In genomic region chr1:28147264-28148094, GRCh38 we compare ENCODE assay signal across 14 cellular contexts. TPM values are rescaled to one million over a fixed set of nuclear protein-coding genes. Genes with fewer than 3 reads are reported as not detected.
DNase-seq lines count a peak whose midpoint lies in the region; ATAC-seq and TF ChIP-seq lines count a peak whose summit lies in the region.
"Had no signal": no experiment of that assay in that cellular context is flagged by ENCODE, and none has a peak within 500 bp of the region (broad histone marks: within the 10 kb centered on the region; RNA-seq: fewer than 3 reads in every experiment).

No MANE protein-coding gene starts in this region.

- H3K4me1 ChIP-seq in OCI-LY3 (ENCODE audit: low read length) (peaks cover 43% of the 10 kb centered on the region), osteoblast (ENCODE audit: insufficient read depth, low read length) (no peaks in the 10 kb centered on the region)

- peak overlapping the region; percentile 70; the same call in 1 of the 2 replicates for H2AFZ ChIP-seq in OCI-LY3 (ENCODE audit: low read depth, low read length)
- H2AFZ ChIP-seq in osteoblast (ENCODE audit: low read length), result no peak overlapping the region

- peak overlapping the region; percentile 84 for H3K4me2 ChIP-seq in OCI-LY3 (ENCODE audit: low read length)
- H3K4me2 ChIP-seq in osteoblast (ENCODE audit: insufficient read depth, low read length), result no peak overlapping the region

- no peaks in the 10 kb centered on the region for H3K79me2 ChIP-seq in OCI-LY3 (ENCODE audit: low read length)
- H3K79me2 ChIP-seq in osteoblast (ENCODE audit: insufficient read depth, low read length), result no peaks in the 10 kb centered on the region

- DNase-seq in GM19238 (ENCODE audit: insufficient read length, low spot score) (peak; percentile 19), osteoblast (ENCODE audit: insufficient read length, low spot score, missing footprints) (peak; percentile 49), NCI-H146 (lab: John Stamatoyannopoulos, UW) (no peak), nucleus accumbens (lab: John Stamatoyannopoulos, UW) (no peak)
- DNase-seq: activated naive CD4-positive, alpha-beta T cell; DMS79 treated with DMSO at 0.1 percent for 48 hours; foreskin keratinocyte; NCI-H1436 treated with DMSO at 0.1 percent for 48 hours; right cardiac atrium; trophoblast cell had no signal

- H3K4me3 ChIP-seq in OCI-LY3 (ENCODE audit: low read length), result peak overlapping the region; percentile 61
- H3K4me3 ChIP-seq in osteoblast (ENCODE audit: insufficient read depth, low read length), result no peak overlapping the region

- peaks cover 6% of the 10 kb centered on the region for H3K27me3 ChIP-seq in OCI-LY3 (ENCODE audit: low read depth, low read length)
- H3K27me3 ChIP-seq in osteoblast (ENCODE audit: insufficient read depth, low read length), result no peaks in the 10 kb centered on the region
- H3K27me3 ChIP-seq: foreskin keratinocyte had no signal

- no peak for TF ChIP-seq CTCF in OCI-LY3 (IDR thresholded peaks at IDR 0.05; ENCODE audit: low read depth, low read length)
- TF ChIP-seq CTCF in osteoblast (IDR thresholded peaks at IDR 0.05; ENCODE audit: extremely low read depth, low read depth, low read length), result no peak

- H3K9me3 ChIP-seq in OCI-LY3 (ENCODE audit: insufficient read depth, low read length) (no peaks in the 10 kb centered on the region; the same call in 1 of the 2 replicates), osteoblast (ENCODE audit: low read depth, low read length) (no peaks in the 10 kb centered on the region)

- H3K9ac ChIP-seq in OCI-LY3 (ENCODE audit: low read length), result peak overlapping the region; percentile 36; the same call in 1 of the 2 replicates

- H3K36me3 ChIP-seq in OCI-LY3 (replicated peaks; ENCODE audit: low read depth, low read length) (no peaks in the 10 kb centered on the region), osteoblast (ENCODE audit: insufficient read depth, low read length) (no peaks in the 10 kb centered on the region)

- H3K27ac ChIP-seq in OCI-LY3 (ENCODE audit: low read length), result peak overlapping the region; percentile 44
- H3K27ac ChIP-seq in osteoblast (ENCODE audit: low read depth, low read length), result no peak overlapping the region
- H3K27ac ChIP-seq: foreskin keratinocyte had no signal

- peak; percentile 22 for ATAC-seq in HG02840 (IDR thresholded peaks at IDR 0.05; ENCODE audit: low FRiP score, unreplicated experiment)
- no peak for ATAC-seq in activated CD4-positive, CD25-positive, alpha-beta regulatory T cell treated with anti-CD3 and anti-CD28 coated beads, Interleukin-2, amount 50 U/mL, for 24 hours
- no peak for ATAC-seq in GM19467 (IDR thresholded peaks at IDR 0.05; ENCODE audit: unreplicated experiment)
- ATAC-seq: foreskin keratinocyte, right cardiac atrium had no signal

- H4K20me1 ChIP-seq in OCI-LY3 (ENCODE audit: insufficient read depth, low read length), result no peaks in the 10 kb centered on the region
- no peaks in the 10 kb centered on the region for H4K20me1 ChIP-seq in osteoblast (ENCODE audit: insufficient read depth, low read length)

RNA-seq across cellular contexts. Expression of gene PTAFR, which starts 29.0 kb away (rescaled TPM):
- total RNA-seq in osteoblast, result under 0.01 TPM in 2 replicates

RNA-seq across cellular contexts. Expression of gene EYA3, which starts 59.1 kb away (rescaled TPM):
- total RNA-seq in osteoblast, result 10.9 and 13.3 TPM in 2 replicates

Comparison
In these comparisons a context has a peak if more than half of its experiments do, and no peak if none do; other contexts are left out.
1. DNase-seq: peak in GM19238 (single experiment) and osteoblast (single experiment); none in NCI-H146 (single experiment) and nucleus accumbens (0 of 56).